20 cellular contexts compared by ENCODE assay signal in the genomic region with DNA sequence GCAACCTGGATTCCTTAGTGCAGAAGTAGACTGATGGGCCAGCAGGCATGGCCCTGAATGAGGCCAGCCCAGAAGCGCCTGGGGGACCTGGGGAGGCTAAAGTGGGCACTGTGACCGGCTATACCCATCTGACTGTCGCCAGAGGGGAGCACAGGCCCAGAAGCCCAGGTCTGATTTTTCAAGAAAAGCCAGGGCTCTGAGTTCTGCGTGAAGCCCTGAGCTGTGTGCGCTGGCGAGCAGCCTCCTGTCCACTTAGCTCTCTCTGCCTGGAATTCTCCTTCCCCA.
DNase-seq lines count a peak whose midpoint lies in the region; ATAC-seq, FAIRE-seq and TF ChIP-seq lines count a peak whose summit lies in the region.
"Had no signal": no experiment of that assay in that cellular context is flagged by ENCODE, and none has a peak within 500 bp of the region (broad histone marks: within the 10 kb centered on the region; RNA-seq: fewer than 3 reads in every experiment).

No MANE protein-coding gene starts in this region.

- CTCF ChIA-PET in HepG2 (lab: Yijun Ruan, JAX; ENCODE audit: low intra/inter-chr PET ratio, low total read pairs): no interaction called here

- TF ChIP-seq EP300 in HepG2 (IDR thresholded peaks at IDR 0.05; ENCODE audit: low read depth in 2 of 2, low read length in 2 of 2) (no peak), HepG2 (CRISPR knock-in tag; IDR thresholded peaks at IDR 0.05; ENCODE audit: borderline replicate concordance) (no peak)

- intact Hi-C loops in HepG2 (cut with micrococcal nuclease; ENCODE audit: unreplicated experiment) (no loop called here), right lobe of liver (cut with DNase I) (loop anchor here in 1 of 2 donors (10.0 kb wide), 1 partner anchor 111 kb away; the partner anchor contains the start of gene SULF2), upper lobe of right lung (cut with DNase I) (no loop called here)

- H3K4me1 Mint-ChIP-seq in neural crest cell: peaks cover 7% of the 10 kb centered on the region
- H3K4me1 Mint-ChIP-seq: CD14-positive monocyte had no signal

- H3K27ac ChIP-seq in HepG2 (ENCODE audit: extremely low read length, insufficient read depth, low read length) (no peak overlapping the region), right lobe of liver (no peak overlapping the region), upper lobe of right lung (no peak overlapping the region)
- H3K27ac ChIP-seq: BLaER1 had no signal

- in situ Hi-C loops in HepG2 (cut with HindIII; ENCODE audit: extremely low pct_ligation_motif_present, low pct_unique_long_range_greater_than_20kb): no loop called here

- ATAC-seq in HepG2 (no peak), right lobe of liver (no peak), upper lobe of right lung (no peak), GM21381 (IDR thresholded peaks at IDR 0.05; ENCODE audit: unreplicated experiment) (no peak), HG02610 (IDR thresholded peaks at IDR 0.05; ENCODE audit: unreplicated experiment) (no peak)

- no peak overlapping the region for H2AFZ ChIP-seq in HepG2 (ENCODE audit: low read length)

- TF ChIP-seq POLR2A in HepG2 (IDR thresholded peaks at IDR 0.05; ENCODE audit: insufficient read depth in 1 of 2, low read depth in 2 of 2, low read length in 2 of 2) (no peak), right lobe of liver (IDR thresholded peaks at IDR 0.05) (no peak)

- H3K9me3 Mint-ChIP-seq in neural crest cell: no peaks in the 10 kb centered on the region
- H3K9me3 Mint-ChIP-seq: IgD-negative memory B cell had no signal

- no peak for TF ChIP-seq RAD21 in HepG2 (CRISPR knock-in tag; IDR thresholded peaks at IDR 0.05)

- peak; percentile 1 for DNase-seq in activated naive CD4-positive, alpha-beta T cell treated with Interleukin-2 at 50 U/mL for 16 hours
- DNase-seq in activated naive CD4-positive, alpha-beta T cell (lab: John Stamatoyannopoulos, UW): no peak
- DNase-seq in HepG2 (ENCODE audit: low spot score): no peak
- DNase-seq in right lobe of liver: no peak
- no peak for DNase-seq in neural crest cell (ENCODE audit: low read depth, low spot score)
- DNase-seq in upper lobe of right lung: peak; percentile 37
- DNase-seq: 8988T; CD4-positive, alpha-beta memory T cell; DMS153; DMS79; GDM1; GOT3 had no signal

- H3K27me3 ChIP-seq in HepG2 (ENCODE audit: control insufficient read depth in 1 of 2, insufficient read depth in 2 of 2, low read length in 2 of 2) (no peaks in the 10 kb centered on the region), right lobe of liver (no peaks in the 10 kb centered on the region), upper lobe of right lung (no peaks in the 10 kb centered on the region)
- H3K27me3 ChIP-seq: BLaER1 had no signal

- H3K36me3 Mint-ChIP-seq in neural crest cell (ENCODE audit: low read depth): no peaks in the 10 kb centered on the region
- H3K36me3 Mint-ChIP-seq: CD4-positive, alpha-beta memory T cell; IgD-negative memory B cell had no signal

- H3K9me3 ChIP-seq in HepG2 (ENCODE audit: low read length) (no peaks in the 10 kb centered on the region), right lobe of liver (no peaks in the 10 kb centered on the region), upper lobe of right lung (no peaks in the 10 kb centered on the region)
- H3K9me3 ChIP-seq: BLaER1, HAP-1 had no signal

- BruUV-seq in HepG2 (replicated peaks; lab: Mats Ljungman, UMichigan): no TSS peak

- FAIRE-seq in HepG2 (lab: Jason Lieb, UNC): no peak
- FAIRE-seq: GM12892, GM18507 had no signal

- H3K27me3 Mint-ChIP-seq in neural crest cell (ENCODE audit: low read depth): no peaks in the 10 kb centered on the region
- H3K27me3 Mint-ChIP-seq: CD4-positive, alpha-beta memory T cell; IgD-negative memory B cell had no signal

- WGBS in HepG2 (ENCODE audit: low lambda C conversion rate): 79% methylated on average over 6 of the region's 6 CpGs
- 80% methylated on average over 1 of the region's 6 CpGs for WGBS in right lobe of liver (ENCODE audit: insufficient coverage, low coverage, low lambda C conversion rate, missing lambda C conversion rate)

- peak overlapping the region; percentile 43 for H3K27ac Mint-ChIP-seq in neural crest cell (ENCODE audit: unreplicated experiment)
- H3K27ac Mint-ChIP-seq: CD4-positive, alpha-beta memory T cell had no signal

- H3K4me3 Mint-ChIP-seq in neural crest cell: no peak overlapping the region
- H3K4me3 Mint-ChIP-seq: CD14-positive monocyte; CD4-positive, alpha-beta memory T cell; IgD-negative memory B cell had no signal

- POLR2A ChIA-PET in HepG2 (lab: Yijun Ruan, JAX): no interaction called here

- no peak overlapping the region for H3K4me3 ChIP-seq in HepG2 (replicated peaks in 1 of 3; ENCODE audit: insufficient read depth in 1 of 3, low read depth in 2 of 3, low read length in 3 of 3)
- no peak overlapping the region for H3K4me3 ChIP-seq in right lobe of liver
- H3K4me3 ChIP-seq in upper lobe of right lung: no peak overlapping the region
- H3K4me3 ChIP-seq: BLaER1, HAP-1 had no signal

- H3K9ac ChIP-seq in HepG2 (ENCODE audit: insufficient read depth, low read depth, low read length): no peak overlapping the region
- H3K9ac ChIP-seq: BLaER1 had no signal

- H3K79me2 ChIP-seq in HepG2 (ENCODE audit: insufficient read depth, low read length): no peaks in the 10 kb centered on the region

- no peaks in the 10 kb centered on the region for H4K20me1 ChIP-seq in HepG2 (ENCODE audit: insufficient read depth, low read length)
- H4K20me1 ChIP-seq: BLaER1 had no signal

- no peaks in the 10 kb centered on the region for H3K36me3 ChIP-seq in HepG2 (replicated peaks in 1 of 2; ENCODE audit: control insufficient read depth in 1 of 2, insufficient read depth in 2 of 2, low read length in 2 of 2)
- peaks cover 0 to 3% (median 0%) of the 10 kb centered on the region in 4 donors for H3K36me3 ChIP-seq in right lobe of liver
- H3K36me3 ChIP-seq in upper lobe of right lung: no peaks in the 10 kb centered on the region
- H3K36me3 ChIP-seq: BLaER1, HAP-1 had no signal

- H3K4me1 ChIP-seq in HepG2 (ENCODE audit: insufficient read depth, low read length) (peaks cover 27% of the 10 kb centered on the region), right lobe of liver (no peaks in the 10 kb centered on the region), upper lobe of right lung (no peaks in the 10 kb centered on the region)
- H3K4me1 ChIP-seq: HAP-1 had no signal

- TF ChIP-seq CTCF in HepG2 (CRISPR knock-in tag; IDR thresholded peaks at IDR 0.05) (no peak), right lobe of liver (IDR thresholded peaks at IDR 0.05) (no peak), neural crest cell (conservative IDR thresholded peaks at IDR 0.05) (no peak), upper lobe of right lung (IDR thresholded peaks at IDR 0.05) (no peak)

- no peak overlapping the region for H3K4me2 ChIP-seq in HepG2 (ENCODE audit: low read depth, low read length)
- H3K4me2 ChIP-seq: BLaER1 had no signal

TF ChIP-seq in HepG2, 621 proteins besides CTCF, POLR2A, EP300 and RAD21:
- no peak for TF ChIP-seq SNAPC2 (CRISPR knock-in tag; IDR thresholded peaks at IDR 0.05)
- TF ChIP-seq AGO2 (optimal IDR thresholded peaks at IDR 0.05; ENCODE audit: low read depth, low read length): peak; percentile 2
- no peak for TF ChIP-seq BORCS8-MEF2B (CRISPR knock-in tag; IDR thresholded peaks at IDR 0.05)
- no peak for TF ChIP-seq ZBTB8A (CRISPR knock-in tag; IDR thresholded peaks at IDR 0.05; ENCODE audit: borderline replicate concordance, low read depth)
- no peak for TF ChIP-seq SUZ12 (IDR thresholded peaks at IDR 0.05; ENCODE audit: low read depth, low read length)
- no peak for TF ChIP-seq ETV5 (CRISPR knock-in tag; IDR thresholded peaks at IDR 0.05; ENCODE audit: borderline replicate concordance)
- no peak for TF ChIP-seq MIER2 (CRISPR knock-in tag; IDR thresholded peaks at IDR 0.05)
TF ChIP-seq in HepG2: peak in this region for 1.

Comparison
In these comparisons a context has a peak if more than half of its experiments do, and no peak if none do; other contexts are left out.
1. DNase-seq: peak in activated naive CD4-positive, alpha-beta T cell treated with Interleukin-2 at 50 U/mL for 16 hours (single experiment) and upper lobe of right lung (single experiment); none in activated naive CD4-positive, alpha-beta T cell (0 of 4), HepG2 (single experiment), right lobe of liver (0 of 3) and neural crest cell (single experiment).